8 cellular contexts compared by ENCODE assay signal in the genomic region with DNA sequence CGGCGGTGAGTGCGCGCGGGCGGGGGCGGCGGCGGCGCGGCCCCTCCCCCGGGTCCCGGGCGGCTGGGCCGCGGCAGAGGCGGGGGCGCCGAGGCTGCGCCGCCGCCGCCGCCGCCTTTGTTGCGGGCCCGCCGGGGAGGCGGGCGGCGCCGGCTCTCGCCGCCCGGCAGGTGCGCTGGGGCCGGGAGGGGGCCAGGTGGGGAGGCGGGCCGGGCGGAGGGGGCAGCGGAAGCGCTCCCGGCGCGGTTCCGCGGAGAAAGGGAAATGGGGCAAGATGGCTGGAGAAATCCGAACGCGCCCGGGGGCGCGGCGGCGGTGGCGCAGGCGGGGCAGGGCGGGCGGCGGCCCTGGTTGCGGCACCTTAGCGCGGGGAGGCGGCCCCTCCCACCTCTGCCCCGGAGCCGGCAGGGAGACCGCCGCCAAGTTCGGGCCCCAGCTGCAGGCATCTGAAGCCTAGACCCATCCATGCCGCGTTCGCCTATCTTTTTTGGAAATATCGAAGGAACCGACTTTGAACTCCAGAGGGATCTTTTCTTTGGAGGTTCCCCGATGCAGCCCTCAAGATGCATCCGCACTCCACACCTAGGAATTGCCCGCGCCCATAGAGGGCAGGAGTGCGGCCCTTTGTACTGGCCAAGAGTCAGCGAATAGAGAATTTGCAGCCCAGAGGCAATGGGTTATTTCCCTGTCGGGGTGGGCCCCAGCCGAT. TPM values are rescaled to one million over a fixed set of nuclear protein-coding genes. Genes with fewer than 3 reads are reported as not detected.
DNase-seq lines count a peak whose midpoint lies in the region; ATAC-seq and TF ChIP-seq lines count a peak whose summit lies in the region.

No MANE protein-coding gene starts in this region.

- WGBS in mesendoderm (ENCODE audit: extremely low coverage, insufficient coverage, low lambda C conversion rate), result no CpG with 5 or more reads among the region's 82 CpGs

- H3K27ac ChIP-seq in mesendoderm (ENCODE audit: low read depth, low read length), result peak overlapping the region; percentile 79

- ATAC-seq in HG02943 (IDR thresholded peaks at IDR 0.05; ENCODE audit: low read depth, unreplicated experiment), result peak; percentile 39

- H3K79me1 ChIP-seq in mesendoderm (ENCODE audit: low read length), result peaks cover 23% of the 10 kb centered on the region

- no peak overlapping the region for H4K8ac ChIP-seq in mesendoderm (ENCODE audit: low read depth, low read length)

- H2BK15ac ChIP-seq in mesendoderm (replicated peaks; ENCODE audit: low read depth), result no peak overlapping the region

- H3K4me1 ChIP-seq in mesendoderm (ENCODE audit: control insufficient read depth, low read depth, low read length), result peaks cover 10% of the 10 kb centered on the region

- H3K4me3 ChIP-seq in mesendoderm (ENCODE audit: low read length), result peak overlapping the region; percentile 73

- peak; percentile 29 for TF ChIP-seq CTCF in GM13977 (IDR thresholded peaks at IDR 0.05; ENCODE audit: extremely low read depth, insufficient read depth, missing control alignments)

- peak overlapping the region; percentile 49 for H3K4me2 ChIP-seq in mesendoderm (ENCODE audit: low read length)

- peak; percentile 34 for DNase-seq in 8988T
- peak; percentile 68 for DNase-seq in GM13977 (ENCODE audit: low spot score)
- peak; percentile 57 for DNase-seq in NCI-H2227 treated with DMSO at 0.1 percent for 48 hours (lab: John Stamatoyannopoulos, UW)
- DNase-seq in activated CD4-positive, alpha-beta T cell treated with anti-CD3 and anti-CD28 coated beads, Interleukin-2, amount 50 U/mL, for 4 hours, result peak; percentile 45 to 49
- DNase-seq in effector CD4-positive, alpha-beta T cell, result peak; percentile 41
- peak; percentile 77 for DNase-seq in mesendoderm
- DNase-seq in stimulated activated CD8-positive, alpha-beta memory T cell treated with anti-CD3 and anti-CD28 coated beads, Interleukin-15, amount 100 ng/mL, for 1 hour (ENCODE audit: low read depth), result peak; percentile 13

- no peak overlapping the region for H4K5ac ChIP-seq in mesendoderm (ENCODE audit: low read length)

- H3K36me3 ChIP-seq in mesendoderm (ENCODE audit: control insufficient read depth, insufficient read depth, low read length), result peaks cover 15% of the 10 kb centered on the region

- H3K79me2 ChIP-seq in mesendoderm (ENCODE audit: control insufficient read depth, insufficient read depth, low read length), result peaks cover 34% of the 10 kb centered on the region

- H3K27me3 ChIP-seq in mesendoderm (ENCODE audit: insufficient read depth, low read length, poor library complexity), result no peaks in the 10 kb centered on the region

- H3K4ac ChIP-seq in mesendoderm (ENCODE audit: low read depth, low read length), result peak overlapping the region; percentile 90

- H2AK5ac ChIP-seq in mesendoderm (ENCODE audit: low read length), result no peak overlapping the region

- H3K9ac ChIP-seq in mesendoderm (ENCODE audit: low read length), result peak overlapping the region; percentile 86

- in situ Hi-C loops in GM13977 (cut with MboI; ENCODE audit: low pct_unique_long_range_greater_than_20kb, low sequenced_read_pairs, unreplicated experiment), result no loop called here

- H3K23ac ChIP-seq in mesendoderm (ENCODE audit: low read length), result no peak overlapping the region

- H3K56ac ChIP-seq in mesendoderm (ENCODE audit: low read length), result peak overlapping the region; percentile 99

- peak overlapping the region; percentile 95 for H3K18ac ChIP-seq in mesendoderm (ENCODE audit: low read length)

- peak overlapping the region; percentile 70 for H2BK120ac ChIP-seq in mesendoderm (ENCODE audit: low read depth, low read length)

- H2BK5ac ChIP-seq in mesendoderm (ENCODE audit: low read length), result peak overlapping the region; percentile 28

RNA-seq across cellular contexts. Expression of gene POGK, which starts 0.5 kb away (rescaled TPM):
- polyA plus RNA-seq in mesendoderm (2013, experiment 1 of 2), result 28.0 TPM
- polyA plus RNA-seq in mesendoderm (2013, experiment 2 of 2), result 27.8 TPM

RNA-seq across cellular contexts. Expression of gene TADA1, which starts 36.3 kb away (rescaled TPM):
- polyA plus RNA-seq in mesendoderm (2013, experiment 1 of 2), result 16.4 TPM
- polyA plus RNA-seq in mesendoderm (2013, experiment 2 of 2), result 16.3 TPM

Comparison
In these comparisons a context has a peak if more than half of its experiments do, and no peak if none do; other contexts are left out.
1. Peak in every context shown above with its lines: DNase-seq, ATAC-seq, H3K4me3 ChIP-seq and H3K27ac ChIP-seq.
2. DNase-seq: peak in every context shown above with its lines; median percentile 77 in mesendoderm; 68 in GM13977; 57 in NCI-H2227 treated with DMSO at 0.1 percent for 48 hours; 47 in activated CD4-positive, alpha-beta T cell treated with anti-CD3 and anti-CD28 coated beads, Interleukin-2, amount 50 U/mL, for 4 hours; 41 in effector CD4-positive, alpha-beta T cell; 34 in 8988T; 13 in stimulated activated CD8-positive, alpha-beta memory T cell treated with anti-CD3 and anti-CD28 coated beads, Interleukin-15, amount 100 ng/mL, for 1 hour.